Comparison of ENCODE assay signal across 1 cellular context in genomic region chr19:35712910-35713845, GRCh38.
TF ChIP-seq lines count a peak whose summit lies in the region.

No MANE protein-coding gene starts in this region.

TF ChIP-seq in GM23338, 12 proteins besides CTCF, POLR2A, EP300 and RAD21:
- TF ChIP-seq ZNF331 (CRISPR knock-in tag; IDR thresholded peaks at IDR 0.05; ENCODE audit: low read depth) (no peak), POLR2AphosphoS5 (IDR thresholded peaks at IDR 0.05; ENCODE audit: low read depth) (no peak; the same call in 1 of the 2 replicates), ZNF114 (CRISPR knock-in tag; IDR thresholded peaks at IDR 0.05) (no peak), NANOG (IDR thresholded peaks at IDR 0.05; ENCODE audit: borderline replicate concordance) (no peak), ZNF462 (CRISPR knock-in tag; IDR thresholded peaks at IDR 0.05) (no peak), CREB1 (CRISPR knock-in tag; IDR thresholded peaks at IDR 0.05; ENCODE audit: low read depth) (no peak), STAT1 (IDR thresholded peaks at IDR 0.05; ENCODE audit: unreplicated experiment) (no peak), ETS1 (IDR thresholded peaks at IDR 0.05) (no peak), JUNB (IDR thresholded peaks at IDR 0.05; ENCODE audit: unreplicated experiment) (no peak), EZH2 (IDR thresholded peaks at IDR 0.05; ENCODE audit: low read depth, unreplicated experiment) (no peak), REST (IDR thresholded peaks at IDR 0.05; ENCODE audit: unreplicated experiment) (no peak), EZH2phosphoT487 (IDR thresholded peaks at IDR 0.05; ENCODE audit: unreplicated experiment) (no peak)
TF ChIP-seq in GM23338: peak in this region for 0.
